8 cellular contexts compared by ENCODE assay signal in the genomic region with DNA sequence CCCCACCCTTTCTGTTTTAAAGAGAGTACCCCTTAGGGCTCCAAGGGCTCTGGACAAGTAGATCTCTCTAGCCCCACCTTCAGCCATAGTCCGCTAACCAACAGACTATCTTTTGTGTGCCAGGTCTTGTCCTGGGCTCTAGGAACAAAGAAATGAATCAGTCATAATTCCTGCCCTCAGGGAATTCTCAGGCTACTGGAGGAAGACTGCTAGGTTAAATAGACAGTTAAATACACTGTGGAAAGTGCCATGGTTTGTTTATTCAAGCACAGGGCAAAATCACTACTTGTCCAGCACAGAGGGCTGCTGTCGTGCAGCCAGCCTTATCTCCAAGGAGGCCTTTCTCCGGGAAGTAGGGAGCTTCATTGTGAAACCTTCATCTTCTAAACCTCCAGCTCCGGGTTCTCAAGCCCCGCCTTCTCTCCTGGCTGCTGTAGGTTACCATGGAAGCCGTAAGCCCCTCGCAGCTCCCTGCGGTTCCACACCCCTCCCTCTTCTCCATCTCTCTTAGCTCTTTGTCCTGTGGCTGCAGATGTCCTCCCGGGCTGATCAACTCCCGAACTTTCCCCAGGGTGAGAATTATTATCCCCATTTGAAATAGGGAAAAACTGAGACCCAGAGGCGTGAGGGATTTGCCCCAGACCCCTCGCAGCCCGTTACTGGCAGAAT. TPM values are rescaled to one million over a fixed set of nuclear protein-coding genes. Genes with fewer than 3 reads are reported as not detected.
A peak's percentile ranks its signal among the peaks of the same experiment; 100 is the strongest.
DNase-seq lines count a peak whose midpoint lies in the region; ATAC-seq and TF ChIP-seq lines count a peak whose summit lies in the region.

No MANE protein-coding gene starts in this region.

- ATAC-seq in left cardiac atrium, result no peak

- no peak overlapping the region for H3K4me3 ChIP-seq in cardiac muscle cell
- peak overlapping the region; percentile 15 for H3K4me3 ChIP-seq in SJSA1
- no peak overlapping the region for H3K4me3 ChIP-seq in iPS DF 6.9 (ENCODE audit: low read length)
- no peak overlapping the region for H3K4me3 ChIP-seq in colonic mucosa

- H3K9me3 ChIP-seq in cardiac muscle cell (ENCODE audit: low read depth) (no peaks in the 10 kb centered on the region), SJSA1 (replicated peaks) (no peaks in the 10 kb centered on the region), iPS DF 6.9 (ENCODE audit: control insufficient read depth, insufficient read depth, low read length) (no peaks in the 10 kb centered on the region), colonic mucosa (no peaks in the 10 kb centered on the region)

- no peaks in the 10 kb centered on the region for H3K36me3 Mint-ChIP-seq in type B pancreatic cell

- H3K4me1 ChIP-seq in cardiac muscle cell (ENCODE audit: low read depth) (peaks cover 8% of the 10 kb centered on the region), SJSA1 (replicated peaks) (peaks cover 66% of the 10 kb centered on the region), iPS DF 6.9 (ENCODE audit: control insufficient read depth, insufficient read depth, low read length) (peaks cover 11% of the 10 kb centered on the region), colonic mucosa (no peaks in the 10 kb centered on the region)

- H3K27ac Mint-ChIP-seq in type B pancreatic cell, result peak overlapping the region; percentile 84

- DNase-seq in cardiac muscle cell (ENCODE audit: low read depth in 1 of 2, low spot score in 1 of 2) (peak; percentile 18 to 72), left cardiac atrium (no peak), SJSA1 (ENCODE audit: low read depth in 1 of 2, low spot score in 2 of 2) (peak; percentile 88 to 96), iPS DF 6.9 (ENCODE audit: low read depth, low spot score) (peak; percentile 45), type B pancreatic cell (ENCODE audit: extremely low spot score, unreplicated experiment) (no peak), NCI-H128 (lab: John Stamatoyannopoulos, UW; ENCODE audit: unreplicated experiment) (no peak), G401 (ENCODE audit: low spot score) (no peak), colonic mucosa (no peak)

- TF ChIP-seq CTCF in cardiac muscle cell (IDR thresholded peaks at IDR 0.05; ENCODE audit: low read depth, low read length) (no peak), type B pancreatic cell (conservative IDR thresholded peaks at IDR 0.05) (no peak), colonic mucosa (IDR thresholded peaks at IDR 0.05) (no peak)

- H3K36me3 ChIP-seq in cardiac muscle cell (no peaks in the 10 kb centered on the region), SJSA1 (no peaks in the 10 kb centered on the region), iPS DF 6.9 (ENCODE audit: control insufficient read depth, insufficient read depth, low read length) (no peaks in the 10 kb centered on the region), colonic mucosa (no peaks in the 10 kb centered on the region)

- no CpG with 5 or more reads among the region's 13 CpGs for WGBS in iPS DF 6.9 (ENCODE audit: insufficient coverage, insufficient read length)

- H3K27ac ChIP-seq in cardiac muscle cell (no peak overlapping the region), SJSA1 (peak overlapping the region; percentile 85), iPS DF 6.9 (ENCODE audit: low read length) (no peak overlapping the region), colonic mucosa (no peak overlapping the region)

- no peaks in the 10 kb centered on the region for H3K27me3 ChIP-seq in cardiac muscle cell
- no peaks in the 10 kb centered on the region for H3K27me3 ChIP-seq in SJSA1 (replicated peaks)
- H3K27me3 ChIP-seq in iPS DF 6.9 (ENCODE audit: control insufficient read depth, insufficient read depth, low read length), result no peaks in the 10 kb centered on the region
- no peaks in the 10 kb centered on the region for H3K27me3 ChIP-seq in colonic mucosa

- H3K9ac ChIP-seq in colonic mucosa (ENCODE audit: low read depth in 2 of 2, low read length in 2 of 2), result no peak overlapping the region

- in situ Hi-C loops in G401 (cut with HindIII; ENCODE audit: low sequenced_read_pairs), result no loop called here

- no peaks in the 10 kb centered on the region for H3K27me3 Mint-ChIP-seq in type B pancreatic cell

- H3K4me1 Mint-ChIP-seq in type B pancreatic cell (ENCODE audit: unreplicated experiment), result peaks cover 43% of the 10 kb centered on the region

- intact Hi-C loops in left cardiac atrium (cut with DNase I), result no loop called here
- intact Hi-C loops in colonic mucosa (cut with DNase I), result no loop called here

- no peaks in the 10 kb centered on the region for H3K9me3 Mint-ChIP-seq in type B pancreatic cell

- peak overlapping the region; percentile 71 for H3K4me3 Mint-ChIP-seq in type B pancreatic cell

RNA-seq across cellular contexts. Expression of gene SHISAL2A, which starts 29.8 kb away (rescaled TPM):
- total RNA-seq in cardiac muscle cell, result not detected in 2 replicates
- polyA plus RNA-seq in cardiac muscle cell, result not detected in 2 replicates
- under 1 TPM in 1 of 2 donors, not detected in 1; 0.15 TPM for total RNA-seq in left cardiac atrium
- not detected in 2 replicates for total RNA-seq in SJSA1 (2014; rRNA removed; shearing (Covaris generic))
- total RNA-seq in type B pancreatic cell (ENCODE audit: low replicate concordance), result not detected in 2 replicates
- total RNA-seq in G401 (2014; rRNA removed; shearing (Covaris generic)), result not detected in 2 replicates
- under 1 TPM in 1 of 2 donors, not detected in 1; 0.22 TPM for total RNA-seq in colonic mucosa

RNA-seq across cellular contexts. Expression of gene COA7, which starts 35.4 kb away (rescaled TPM):
- total RNA-seq in cardiac muscle cell (5.6 and 7.6 TPM in 2 replicates), left cardiac atrium (10 to 100 TPM; 15.3 to 24.3 TPM), type B pancreatic cell (ENCODE audit: low replicate concordance) (25.1 and 27.9 TPM in 2 replicates), colonic mucosa (10 to 100 TPM; 14.8 to 23.8 TPM)
- polyA plus RNA-seq in cardiac muscle cell, result 10.4 and 14.2 TPM in 2 replicates
- 9.4 and 12.3 TPM in 2 replicates for total RNA-seq in SJSA1 (2014; rRNA removed; shearing (Covaris generic))
- total RNA-seq in G401 (2014; rRNA removed; shearing (Covaris generic)), result 13.2 and 20.8 TPM in 2 replicates

Comparison
In these comparisons a context has a peak if more than half of its experiments do, and no peak if none do; other contexts are left out.
1. DNase-seq: peak in cardiac muscle cell (2 of 2), SJSA1 (2 of 2) and iPS DF 6.9 (single experiment); none in left cardiac atrium (single experiment), type B pancreatic cell (single experiment), NCI-H128 (single experiment), G401 (single experiment) and colonic mucosa (single experiment).